ENCODE assay signal across 18 cellular contexts in genomic region chr18:70339915-70340314, GRCh38. TPM values are rescaled to one million over a fixed set of nuclear protein-coding genes. Genes with fewer than 3 reads are reported as not detected.
DNase-seq lines count a peak whose midpoint lies in the region; FAIRE-seq and TF ChIP-seq lines count a peak whose summit lies in the region.
"Had no signal": no experiment of that assay in that cellular context is flagged by ENCODE, and none has a peak within 500 bp of the region (broad histone marks: within the 10 kb centered on the region; RNA-seq: fewer than 3 reads in every experiment).

No MANE protein-coding gene starts in this region.

- no peak overlapping the region for H2BK120ac ChIP-seq in trophoblast cell (ENCODE audit: insufficient read depth, low read length, poor library complexity)

- peak; percentile 100 for FAIRE-seq in D721Med (lab: Jason Lieb, UNC)
- FAIRE-seq: G401.6, GM12891, H54 had no signal

- no peak overlapping the region for H2AK5ac ChIP-seq in trophoblast cell (ENCODE audit: low read length)

- no peak overlapping the region for H2AFZ ChIP-seq in trophoblast cell (ENCODE audit: insufficient read depth, low read length, poor library complexity)
- H2AFZ ChIP-seq: GM23248 had no signal

- no peak overlapping the region for H2BK5ac ChIP-seq in trophoblast cell (ENCODE audit: low read depth, low read length, poor library complexity)

- no peaks in the 10 kb centered on the region for H3K36me3 ChIP-seq in esophagus (ENCODE audit: control insufficient read depth in 2 of 2, insufficient read depth in 2 of 2, low read length in 1 of 2)
- H3K36me3 ChIP-seq in trophoblast cell (ENCODE audit: control insufficient read depth in 1 of 2, insufficient read depth in 2 of 2, low read length in 2 of 2): peaks cover 0 to 6% of the 10 kb centered on the region in 2 experiments
- no peaks in the 10 kb centered on the region for H3K36me3 ChIP-seq in HAP-1 (replicated peaks)

- no peaks in the 10 kb centered on the region for H3K4me1 ChIP-seq in esophagus (ENCODE audit: control insufficient read depth in 2 of 2, insufficient read depth in 2 of 2, low read length in 1 of 2)
- H3K4me1 ChIP-seq in trophoblast cell (ENCODE audit: control insufficient read depth in 1 of 2, insufficient read depth in 2 of 2, low read length in 2 of 2): peaks cover 8 to 9% of the 10 kb centered on the region in 2 experiments
- H3K4me1 ChIP-seq in HAP-1: no peaks in the 10 kb centered on the region

- no peaks in the 10 kb centered on the region for H3K27me3 Mint-ChIP-seq in type B pancreatic cell
- H3K27me3 Mint-ChIP-seq: B cell; CD4-positive, alpha-beta T cell had no signal

- H3K27ac Mint-ChIP-seq in type B pancreatic cell: peak overlapping the region; percentile 55
- H3K27ac Mint-ChIP-seq: B cell; CD4-positive, alpha-beta T cell had no signal

- peaks cover 16% of the 10 kb centered on the region for H3K79me1 ChIP-seq in trophoblast cell (ENCODE audit: low read length)

- peak overlapping the region; percentile 59 to 81 for H3K27ac ChIP-seq in esophagus (ENCODE audit: low read depth in 2 of 2, low read length in 1 of 2)
- H3K27ac ChIP-seq in trophoblast cell (ENCODE audit: low read depth, low read length): peak overlapping the region; percentile 37
- H3K27ac ChIP-seq: GM23248 had no signal

- no peak overlapping the region for H3K18ac ChIP-seq in trophoblast cell (ENCODE audit: low read length)

- no peak overlapping the region for H4K12ac ChIP-seq in trophoblast cell (ENCODE audit: low read depth, low read length)

- no peaks in the 10 kb centered on the region for H3K9me3 ChIP-seq in esophagus (ENCODE audit: control insufficient read depth in 2 of 2, insufficient read depth in 1 of 2, low read depth in 1 of 2, low read length in 1 of 2)
- H3K9me3 ChIP-seq in trophoblast cell (ENCODE audit: insufficient read depth, low read depth, low read length): peaks cover under 1% of the 10 kb centered on the region
- H3K9me3 ChIP-seq in HAP-1: no peaks in the 10 kb centered on the region

- no peak overlapping the region for H4K8ac ChIP-seq in trophoblast cell (ENCODE audit: low read depth, low read length)

- in situ Hi-C loops in HAP-1 (cut with MboI; ENCODE audit: low sequenced_read_pairs): no loop called here

- H3K4me2 ChIP-seq in trophoblast cell (ENCODE audit: low read length): no peak overlapping the region

- H3K14ac ChIP-seq in trophoblast cell (ENCODE audit: low read length): no peak overlapping the region

- H3K79me2 ChIP-seq in trophoblast cell (ENCODE audit: control insufficient read depth, insufficient read depth, low read length, poor library complexity): peaks cover 3% of the 10 kb centered on the region

- no peaks in the 10 kb centered on the region for H3K27me3 ChIP-seq in esophagus (ENCODE audit: control insufficient read depth in 1 of 2, insufficient read depth in 2 of 2, low read length in 2 of 2)
- no peaks in the 10 kb centered on the region for H3K27me3 ChIP-seq in trophoblast cell (ENCODE audit: insufficient read depth, low read length)
- H3K27me3 ChIP-seq in HAP-1 (ENCODE audit: low read depth): no peaks in the 10 kb centered on the region

- H3K36me3 Mint-ChIP-seq in type B pancreatic cell: peaks cover 29% of the 10 kb centered on the region

- H3K9ac ChIP-seq in trophoblast cell (ENCODE audit: low read length): no peak overlapping the region
- H3K9ac ChIP-seq: GM23248 had no signal

- no peaks in the 10 kb centered on the region for H3K4me1 Mint-ChIP-seq in type B pancreatic cell (ENCODE audit: unreplicated experiment)
- H3K4me1 Mint-ChIP-seq: B cell had no signal

- H3K4ac ChIP-seq in trophoblast cell (ENCODE audit: low read depth, low read length): no peak overlapping the region

- peak overlapping the region; percentile 55 for H4K91ac ChIP-seq in trophoblast cell (ENCODE audit: low read depth, low read length)

- TF ChIP-seq CTCF in D721Med (IDR thresholded peaks at IDR 0.05; ENCODE audit: insufficient read depth, missing control alignments): no peak
- TF ChIP-seq CTCF in type B pancreatic cell (conservative IDR thresholded peaks at IDR 0.05): no peak

- no peak overlapping the region for H3K23ac ChIP-seq in trophoblast cell (ENCODE audit: low read length)

- H3K9me3 Mint-ChIP-seq in type B pancreatic cell: peaks cover 9% of the 10 kb centered on the region
- H3K9me3 Mint-ChIP-seq: CD4-positive, alpha-beta T cell had no signal

- H3K4me3 Mint-ChIP-seq in type B pancreatic cell: peak overlapping the region; percentile 23
- H3K4me3 Mint-ChIP-seq: B cell; CD4-positive, alpha-beta T cell had no signal

- DNase-seq in D721Med (ENCODE audit: insufficient read length, low spot score): no peak
- peak; percentile 67 to 91 for DNase-seq in trophoblast cell
- no peak for DNase-seq in type B pancreatic cell (ENCODE audit: extremely low spot score, unreplicated experiment)
- DNase-seq in stimulated activated CD4-positive, alpha-beta T cell treated with anti-CD3 and anti-CD28 coated beads, Interleukin-4, amount 100 ng/mL, for 4 hours: no peak
- no peak for DNase-seq in HAP-1 (ENCODE audit: low spot score in 2 of 2)
- DNase-seq in NCI-H1436 (lab: John Stamatoyannopoulos, UW): no peak
- DNase-seq: C1 segment of cervical spinal cord; CD4-positive, alpha-beta T cell; DMS153; DMS79 treated with DMSO at 0.1 percent for 48 hours; EL; GM23248; IMR-90 had no signal

- H3K4me3 ChIP-seq in esophagus (ENCODE audit: low read depth in 1 of 2, low read length in 2 of 2) (no peak overlapping the region), trophoblast cell (ENCODE audit: low read depth, low read length) (no peak overlapping the region), HAP-1 (no peak overlapping the region)
- H3K4me3 ChIP-seq: GM23248 had no signal

- no peak overlapping the region for H2BK12ac ChIP-seq in trophoblast cell (ENCODE audit: low read length)

RNA-seq across cellular contexts. Expression of gene SOCS6, which starts 51.1 kb away (rescaled TPM):
- polyA plus RNA-seq in esophagus: 10 to 100 TPM in 1 of 2 donors, 1 to 10 TPM in 1; 6.7 to 12.7 TPM
- 49.6 and 49.7 TPM in 2 replicates for polyA plus RNA-seq in trophoblast cell (2013)
- total RNA-seq in type B pancreatic cell (ENCODE audit: low replicate concordance): 30.2 and 52.8 TPM in 2 replicates

Comparison
In these comparisons a context has a peak if more than half of its experiments do, and no peak if none do; other contexts are left out.
1. DNase-seq: peak in trophoblast cell (2 of 2); none in D721Med (single experiment), type B pancreatic cell (single experiment), stimulated activated CD4-positive, alpha-beta T cell treated with anti-CD3 and anti-CD28 coated beads, Interleukin-4, amount 100 ng/mL, for 4 hours (0 of 2), HAP-1 (0 of 2) and NCI-H1436 (single experiment).